In genomic region chr2:179826297-179826696, GRCh38 we compare ENCODE assay signal across 21 cellular contexts. TPM values are rescaled to one million over a fixed set of nuclear protein-coding genes. Genes with fewer than 3 reads are reported as not detected.
"Had no signal": no experiment of that assay in that cellular context is flagged by ENCODE, and none has a peak within 500 bp of the region (broad histone marks: within the 10 kb centered on the region; RNA-seq: fewer than 3 reads in every experiment).

No MANE protein-coding gene starts in this region.

- H3K36me3 ChIP-seq: brain microvascular endothelial cell had no signal

- H3K27me3 ChIP-seq: brain microvascular endothelial cell had no signal

- H3K4me3 Mint-ChIP-seq: activated CD4-positive, alpha-beta memory T cell treated with anti-CD3 and anti-CD28 coated beads for 36 hours; activated CD4-positive, alpha-beta T cell treated with anti-CD3 and anti-CD28 coated beads, Interleukin-2, amount 10 ng/mL, durations not matched to agents 7 days and 5 days; activated naive CD4-positive, alpha-beta T cell treated with anti-CD3 and anti-CD28 coated beads for 36 hours; activated naive CD8-positive, alpha-beta T cell; activated T-cell treated with anti-CD3 and anti-CD28 coated beads, Interleukin-2, amount 50 U/mL, for 4 hours; activated T-helper 17 cell treated with anti-CD3 and anti-CD28 coated beads, Interleukin-2, amount 50 U/mL, for 72 hours; T-helper 17 cell had no signal

- H3K4me1 Mint-ChIP-seq: activated CD4-positive, alpha-beta T cell treated with anti-CD3 and anti-CD28 coated beads, Interleukin-2, amount 10 ng/mL, durations not matched to agents 7 days and 5 days; activated T-helper 17 cell treated with anti-CD3 and anti-CD28 coated beads, Interleukin-2, amount 50 U/mL, for 72 hours; T-helper 17 cell had no signal

- DNase-seq: activated CD4-positive, alpha-beta memory T cell treated with anti-CD3 and anti-CD28 coated beads for 36 hours; activated CD4-positive, alpha-beta T cell treated with anti-CD3 and anti-CD28 coated beads, Interleukin-2, amount 10 ng/mL, durations not matched to agents 7 days and 5 days; activated CD4-positive, CD25-positive, alpha-beta regulatory T cell; activated CD8-positive, alpha-beta memory T cell treated with anti-CD3 and anti-CD28 coated beads for 24 hours; activated gamma-delta T cell; activated naive CD4-positive, alpha-beta T cell treated with anti-CD3 and anti-CD28 coated beads for 36 hours; activated T-cell treated with anti-CD3 and anti-CD28 coated beads, Interleukin-2, amount 50 U/mL, for 4 hours; amygdala; cerebellar nuclear complex; NCI-H1048; NCI-H1930; NCI-H345; NCI-H510A; NK-92 treated with Interleukin-12 subunit alpha and Interleukin-12 subunit beta, amount 100 ng/mL, for 24 hours; PC-3; SIG-M5; T-helper 17 cell; T-helper 9 cell had no signal

- ATAC-seq: activated T-cell treated with anti-CD3 and anti-CD28 coated beads, Interleukin-2, amount 50 U/mL, for 4 hours; activated T-helper 17 cell treated with anti-CD3 and anti-CD28 coated beads, Interleukin-2, amount 50 U/mL, for 72 hours; PC-3; T-helper 17 cell had no signal

- H3K9me3 Mint-ChIP-seq: activated CD4-positive, alpha-beta memory T cell treated with anti-CD3 and anti-CD28 coated beads for 36 hours; activated CD4-positive, alpha-beta T cell treated with anti-CD3 and anti-CD28 coated beads, Interleukin-2, amount 10 ng/mL, durations not matched to agents 7 days and 5 days; activated naive CD4-positive, alpha-beta T cell treated with anti-CD3 and anti-CD28 coated beads for 36 hours; activated T-cell treated with anti-CD3 and anti-CD28 coated beads, Interleukin-2, amount 50 U/mL, for 4 hours; activated T-helper 17 cell treated with anti-CD3 and anti-CD28 coated beads, Interleukin-2, amount 50 U/mL, for 72 hours had no signal

- H3K27ac ChIP-seq: brain microvascular endothelial cell had no signal

- H3K27ac Mint-ChIP-seq: activated CD4-positive, alpha-beta memory T cell treated with anti-CD3 and anti-CD28 coated beads for 36 hours; activated CD4-positive, alpha-beta T cell treated with anti-CD3 and anti-CD28 coated beads, Interleukin-2, amount 10 ng/mL, durations not matched to agents 7 days and 5 days; activated naive CD4-positive, alpha-beta T cell treated with anti-CD3 and anti-CD28 coated beads for 36 hours; activated naive CD8-positive, alpha-beta T cell; activated T-helper 17 cell treated with anti-CD3 and anti-CD28 coated beads, Interleukin-2, amount 50 U/mL, for 72 hours; T-helper 17 cell had no signal

- H3K36me3 Mint-ChIP-seq: activated CD4-positive, alpha-beta memory T cell treated with anti-CD3 and anti-CD28 coated beads for 36 hours; activated naive CD8-positive, alpha-beta T cell had no signal

RNA-seq across cellular contexts. Expression of gene ZNF385B, which starts 35.1 kb away (rescaled TPM):
- total RNA-seq: activated CD4-positive, alpha-beta memory T cell treated with anti-CD3 and anti-CD28 coated beads for 36 hours; activated CD4-positive, alpha-beta T cell treated with anti-CD3 and anti-CD28 coated beads, Interleukin-2, amount 10 ng/mL, durations not matched to agents 7 days and 5 days; activated naive CD4-positive, alpha-beta T cell treated with anti-CD3 and anti-CD28 coated beads for 36 hours; activated T-helper 17 cell treated with anti-CD3 and anti-CD28 coated beads, Interleukin-2, amount 50 U/mL, for 72 hours; T-helper 17 cell had no signal
